Comparison of ENCODE assay signal across 8 cellular contexts in genomic region chr13:101127741-101128353, GRCh38.
A peak's percentile ranks its signal among the peaks of the same experiment; 100 is the strongest.
DNase-seq lines count a peak whose midpoint lies in the region; ATAC-seq and TF ChIP-seq lines count a peak whose summit lies in the region.

No MANE protein-coding gene starts in this region.

- H3K27me3 Mint-ChIP-seq in natural killer cell (ENCODE audit: low read depth in 2 of 2) = peaks cover 8 to 32% of the 10 kb centered on the region in 2 donors

- no peaks in the 10 kb centered on the region for H3K4me1 Mint-ChIP-seq in natural killer cell

- ATAC-seq in GM21825 (IDR thresholded peaks at IDR 0.05; ENCODE audit: unreplicated experiment) (peak; percentile 58), natural killer cell (peak; percentile 63 to 83 (median 64)), HG03095 (IDR thresholded peaks at IDR 0.05; ENCODE audit: unreplicated experiment) (no peak)

- H3K36me3 Mint-ChIP-seq in natural killer cell = no peaks in the 10 kb centered on the region

- DNase-seq in stimulated activated CD4-positive, alpha-beta T cell treated with anti-CD3 and anti-CD28 coated beads, Interleukin-15, amount 100 ng/mL, for 24 hours = peak; percentile 17
- DNase-seq in stimulated activated CD4-positive, alpha-beta T cell treated with anti-CD3 and anti-CD28 coated beads, Interleukin-12 subunit alpha, Interleukin-12 subunit beta, amount 100 ng/mL, for 4 hours = no peak
- peak; percentile 61 to 68 for DNase-seq in Kasumi-1 (lab: John Stamatoyannopoulos, UW)
- peak; percentile 72 for DNase-seq in SK-MEL-5 (ENCODE audit: low read depth, low spot score)
- DNase-seq in epithelial cell of proximal tubule (ENCODE audit: low read depth) = no peak
- DNase-seq in natural killer cell = no peak

- H3K27ac Mint-ChIP-seq in natural killer cell = no peak overlapping the region

- H3K4me3 ChIP-seq in epithelial cell of proximal tubule (ENCODE audit: low read depth, low read length) = no peak overlapping the region

- intact Hi-C loops in natural killer cell (cut with micrococcal nuclease) = loop anchor here (1.0 kb wide), 1 partner anchor 555 kb away; no protein-coding TSS in a partner anchor

- in situ Hi-C loops in SK-MEL-5 (cut with HindIII; ENCODE audit: low pct_unique_long_range_greater_than_20kb, low sequenced_read_pairs) = no loop called here

- no peaks in the 10 kb centered on the region for H3K9me3 Mint-ChIP-seq in natural killer cell

- no peak overlapping the region for H3K4me3 Mint-ChIP-seq in natural killer cell

- TF ChIP-seq CTCF in epithelial cell of proximal tubule (conservative IDR thresholded peaks at IDR 0.05; ENCODE audit: low read depth, low read length) (peak; percentile 85), natural killer cell (IDR thresholded peaks at IDR 0.05) (peak; percentile 70)

Comparison
In these comparisons a context has a peak if more than half of its experiments do, and no peak if none do; other contexts are left out.
1. DNase-seq: peak in stimulated activated CD4-positive, alpha-beta T cell treated with anti-CD3 and anti-CD28 coated beads, Interleukin-15, amount 100 ng/mL, for 24 hours (single experiment), Kasumi-1 (2 of 2) and SK-MEL-5 (single experiment); none in stimulated activated CD4-positive, alpha-beta T cell treated with anti-CD3 and anti-CD28 coated beads, Interleukin-12 subunit alpha, Interleukin-12 subunit beta, amount 100 ng/mL, for 4 hours (single experiment), epithelial cell of proximal tubule (single experiment) and natural killer cell (single experiment).